ENCODE assay signal across 16 cellular contexts in genomic region chr13:74869846-74870245, GRCh38.
"Had no signal": no experiment of that assay in that cellular context is flagged by ENCODE, and none has a peak within 500 bp of the region (broad histone marks: within the 10 kb centered on the region; RNA-seq: fewer than 3 reads in every experiment).

No MANE protein-coding gene starts in this region.

- H3K4me1 ChIP-seq: ascending aorta, upper lobe of left lung had no signal

- DNase-seq: activated CD4-positive, alpha-beta T cell treated with anti-CD3 and anti-CD28 coated beads for 36 hours; activated CD8-positive, alpha-beta memory T cell treated with anti-CD3 and anti-CD28 coated beads, Interleukin-2, amount 50 U/mL, for 4 hours; activated CD8-positive, alpha-beta T cell treated with anti-CD3 and anti-CD28 coated beads for 36 hours; activated naive CD4-positive, alpha-beta T cell; central memory CD4-positive, alpha-beta T cell; cortex of kidney; effector memory CD4-positive, alpha-beta T cell; erythroblast; glutamatergic neuron; left colon; stimulated activated CD4-positive, alpha-beta T cell treated with anti-CD3 and anti-CD28 coated beads, Interleukin-12 subunit alpha, Interleukin-12 subunit beta, amount 100 ng/mL, for 4 hours; stimulated activated naive CD4-positive, alpha-beta T cell treated with Interleukin-2 at 50 U/mL for 16 hours; SW 1271; upper lobe of left lung had no signal

- H3K36me3 ChIP-seq: ascending aorta, prostate gland, upper lobe of left lung had no signal

- H3K27me3 ChIP-seq: ascending aorta, upper lobe of left lung had no signal

- H3K27ac ChIP-seq: ascending aorta, prostate gland, upper lobe of left lung had no signal

- H3K9me3 ChIP-seq: ascending aorta, prostate gland had no signal

- H3K4me3 ChIP-seq: ascending aorta, prostate gland, upper lobe of left lung had no signal
